In the genomic region with DNA sequence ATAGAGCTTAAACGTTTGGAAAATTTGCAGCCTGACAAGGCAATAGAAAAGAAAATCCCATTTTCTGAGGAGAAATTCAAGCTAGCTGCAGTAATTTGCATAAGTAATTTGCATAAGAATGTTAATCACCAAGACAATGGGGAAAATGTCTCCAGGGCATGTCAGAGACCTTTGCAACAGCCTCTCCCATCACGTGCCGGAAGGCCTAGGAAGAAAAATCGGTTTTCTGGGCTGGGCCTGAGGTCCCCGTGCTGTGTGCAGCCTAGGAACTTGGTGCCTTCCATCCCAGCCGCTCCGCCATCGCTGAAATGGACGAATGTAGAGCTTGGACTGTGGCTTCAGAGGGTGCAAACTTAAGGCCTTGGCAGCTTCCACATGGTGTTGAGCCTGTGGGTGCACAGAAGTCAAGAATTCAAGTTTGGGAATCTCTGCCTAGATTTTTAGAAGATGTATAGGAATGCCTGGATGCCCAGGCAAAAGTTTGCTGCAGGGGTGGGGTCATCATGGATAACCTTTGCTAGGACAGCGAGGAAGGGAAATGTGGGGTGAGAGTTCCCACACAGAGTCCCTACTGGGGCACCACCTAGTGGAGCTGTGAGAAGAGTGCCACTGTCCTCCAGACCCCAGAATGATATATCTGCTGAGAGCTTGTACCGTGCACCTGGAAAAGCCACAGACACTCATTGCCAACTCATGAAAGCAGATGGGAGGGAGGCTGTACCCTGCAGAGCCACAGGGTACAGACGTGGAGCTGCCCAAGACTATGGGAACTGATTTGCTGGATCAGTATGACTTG, we compare ENCODE assay signal across 14 cellular contexts.
DNase-seq lines count a peak whose midpoint lies in the region; FAIRE-seq and TF ChIP-seq lines count a peak whose summit lies in the region.
"Had no signal": no experiment of that assay in that cellular context is flagged by ENCODE, and none has a peak within 500 bp of the region (broad histone marks: within the 10 kb centered on the region; RNA-seq: fewer than 3 reads in every experiment).

No MANE protein-coding gene starts in this region.

- FAIRE-seq in RCC 7860 (lab: Jason Lieb, UNC): no peak
- FAIRE-seq: GM12892 had no signal

- peaks cover 18% of the 10 kb centered on the region for H3K4me1 ChIP-seq in HUES6 (ENCODE audit: control insufficient read depth, insufficient read depth, low read length)

- H3K27me3 ChIP-seq in GM06990 (replicated peaks; ENCODE audit: control insufficient read depth, insufficient read depth, low read length) (no peaks in the 10 kb centered on the region), HUES6 (ENCODE audit: control insufficient read depth, insufficient read depth, low read length) (no peaks in the 10 kb centered on the region), WERI-Rb-1 (ENCODE audit: insufficient read depth, low read depth, severe bottlenecking) (no peaks in the 10 kb centered on the region)

- no peak for DNase-seq in GM06990 (ENCODE audit: extremely low read depth, insufficient read length)
- peak; percentile 26 for DNase-seq in WERI-Rb-1
- DNase-seq in iPS-NIHi7 (ENCODE audit: extremely low spot score): peak; percentile 34
- no peak for DNase-seq in NCI-H2196 (lab: John Stamatoyannopoulos, UW; ENCODE audit: unreplicated experiment)
- no peak for DNase-seq in GDM1 (lab: John Stamatoyannopoulos, UW)
- no peak for DNase-seq in RCC 7860 (ENCODE audit: low spot score)
- DNase-seq in AG08395 (ENCODE audit: low spot score): no peak
- DNase-seq: activated CD8-positive, alpha-beta T cell treated with anti-CD3 and anti-CD28 coated beads, Interleukin-2, amount 10 ng/mL, durations not matched to agents 7 days and 5 days; activated naive CD4-positive, alpha-beta T cell treated with anti-CD3 and anti-CD28 coated beads, Interleukin-2, amount 10 ng/mL, durations not matched to agents 7 days and 5 days; CD4-positive, CD25-positive, alpha-beta regulatory T cell; islet precursor cell; Karpas-422 had no signal

- H3K9me3 ChIP-seq in HUES6 (ENCODE audit: control insufficient read depth, insufficient read depth, low read depth, low read length) (peaks cover 51% of the 10 kb centered on the region), WERI-Rb-1 (ENCODE audit: severe bottlenecking) (no peaks in the 10 kb centered on the region)

- H3K36me3 ChIP-seq in GM06990 (ENCODE audit: control insufficient read depth, insufficient read depth, low read length) (no peaks in the 10 kb centered on the region), HUES6 (ENCODE audit: control insufficient read depth, insufficient read depth, low read length) (peaks cover 38% of the 10 kb centered on the region), WERI-Rb-1 (no peaks in the 10 kb centered on the region)

- TF ChIP-seq CTCF in GM06990 (IDR thresholded peaks at IDR 0.05; ENCODE audit: insufficient read depth, low read length, poor library complexity, severe bottlenecking) (peak; percentile 35), WERI-Rb-1 (IDR thresholded peaks at IDR 0.05; ENCODE audit: low read depth, low read length) (peak; percentile 70)

- peak overlapping the region; percentile 38 for H3K9ac ChIP-seq in HUES6 (ENCODE audit: low read length)

- H3K4me3 ChIP-seq in GM06990 (replicated peaks; ENCODE audit: low read depth, low read length) (no peak overlapping the region), HUES6 (ENCODE audit: low read depth, low read length) (peak overlapping the region; percentile 35; the same call in 1 of the 2 replicates), WERI-Rb-1 (ENCODE audit: low read depth, low read length) (no peak overlapping the region)

- H3K27ac ChIP-seq in HUES6 (ENCODE audit: low read depth, low read length): peak overlapping the region; percentile 91
- H3K27ac ChIP-seq in WERI-Rb-1: no peak overlapping the region

Comparison
In these comparisons a context has a peak if more than half of its experiments do, and no peak if none do; other contexts are left out.
1. DNase-seq: peak in WERI-Rb-1 (single experiment) and iPS-NIHi7 (single experiment); none in GM06990 (single experiment), NCI-H2196 (single experiment), GDM1 (single experiment), RCC 7860 (single experiment) and AG08395 (single experiment).